ENCODE assay signal across 1 cellular context in genomic region chr5:179730852-179731251, GRCh38.
TF ChIP-seq lines count a peak whose summit lies in the region.

No MANE protein-coding gene starts in this region.

TF ChIP-seq in IMR-90, 13 proteins besides CTCF, POLR2A, EP300 and RAD21:
- TF ChIP-seq FOS (IDR thresholded peaks at IDR 0.05; ENCODE audit: low read depth, low read length) (no peak), MXI1 (IDR thresholded peaks at IDR 0.05; ENCODE audit: borderline replicate concordance, low read depth, low read length) (no peak), CHD1 (IDR thresholded peaks at IDR 0.05; ENCODE audit: low read depth, low read length) (no peak), MAFK (IDR thresholded peaks at IDR 0.05; ENCODE audit: low read depth, low read length) (no peak), NFE2L2 (IDR thresholded peaks at IDR 0.05; ENCODE audit: low read depth, low read length) (no peak), MAZ (IDR thresholded peaks at IDR 0.05; ENCODE audit: borderline replicate concordance, low read depth, low read length) (no peak), RCOR1 (IDR thresholded peaks at IDR 0.05; ENCODE audit: insufficient replicate concordance, low read length) (no peak), RFX5 (IDR thresholded peaks at IDR 0.05; ENCODE audit: low read depth, low read length) (no peak), BHLHE40 (IDR thresholded peaks at IDR 0.05; ENCODE audit: low read depth, low read length) (no peak), SMC3 (IDR thresholded peaks at IDR 0.05; ENCODE audit: low read depth, low read length) (no peak), CEBPB (IDR thresholded peaks at IDR 0.05; ENCODE audit: low read depth, low read length) (no peak)
- TF ChIP-seq, protein P1, sequence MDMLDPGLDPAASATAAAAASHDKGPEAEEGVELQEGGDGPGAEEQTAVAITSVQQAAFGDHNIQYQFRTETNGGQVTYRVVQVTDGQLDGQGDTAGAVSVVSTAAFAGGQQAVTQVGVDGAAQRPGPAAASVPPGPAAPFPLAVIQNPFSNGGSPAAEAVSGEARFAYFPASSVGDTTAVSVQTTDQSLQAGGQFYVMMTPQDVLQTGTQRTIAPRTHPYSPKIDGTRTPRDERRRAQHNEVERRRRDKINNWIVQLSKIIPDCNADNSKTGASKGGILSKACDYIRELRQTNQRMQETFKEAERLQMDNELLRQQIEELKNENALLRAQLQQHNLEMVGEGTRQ (IDR thresholded peaks at IDR 0.05; ENCODE audit: low read depth, low read length) = no peak
- TF ChIP-seq, protein P2, sequence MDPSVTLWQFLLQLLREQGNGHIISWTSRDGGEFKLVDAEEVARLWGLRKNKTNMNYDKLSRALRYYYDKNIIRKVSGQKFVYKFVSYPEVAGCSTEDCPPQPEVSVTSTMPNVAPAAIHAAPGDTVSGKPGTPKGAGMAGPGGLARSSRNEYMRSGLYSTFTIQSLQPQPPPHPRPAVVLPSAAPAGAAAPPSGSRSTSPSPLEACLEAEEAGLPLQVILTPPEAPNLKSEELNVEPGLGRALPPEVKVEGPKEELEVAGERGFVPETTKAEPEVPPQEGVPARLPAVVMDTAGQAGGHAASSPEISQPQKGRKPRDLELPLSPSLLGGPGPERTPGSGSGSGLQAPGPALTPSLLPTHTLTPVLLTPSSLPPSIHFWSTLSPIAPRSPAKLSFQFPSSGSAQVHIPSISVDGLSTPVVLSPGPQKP (IDR thresholded peaks at IDR 0.05; ENCODE audit: borderline replicate concordance, low read depth, low read length) = no peak
